1 cellular context compared by ENCODE assay signal in the genomic region with DNA sequence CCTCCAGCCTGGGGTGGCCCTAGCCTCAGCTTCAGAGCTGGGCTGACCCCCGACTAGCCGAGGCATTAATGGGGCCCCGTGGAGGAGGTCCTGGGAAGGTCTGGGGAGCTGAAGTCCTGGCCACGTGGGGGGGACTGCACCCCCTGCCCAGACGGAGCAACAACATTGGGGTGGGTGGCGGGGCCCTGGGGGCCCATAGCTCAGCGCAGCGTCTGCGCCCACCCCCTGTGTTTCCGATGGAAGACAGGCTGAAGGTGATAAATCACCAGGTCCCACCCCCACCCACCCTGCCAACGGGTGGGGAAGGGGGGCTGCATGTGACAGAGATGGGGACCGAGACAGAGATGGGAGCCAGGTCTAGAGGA.
TF ChIP-seq lines count a peak whose summit lies in the region.

No MANE protein-coding gene starts in this region.

TF ChIP-seq in SK-N-SH treated with all-trans-retinoic acid at 6 μM for 48 hours, 23 proteins besides CTCF, POLR2A, EP300 and RAD21 (continued from another document):
- TF ChIP-seq, protein P1, sequence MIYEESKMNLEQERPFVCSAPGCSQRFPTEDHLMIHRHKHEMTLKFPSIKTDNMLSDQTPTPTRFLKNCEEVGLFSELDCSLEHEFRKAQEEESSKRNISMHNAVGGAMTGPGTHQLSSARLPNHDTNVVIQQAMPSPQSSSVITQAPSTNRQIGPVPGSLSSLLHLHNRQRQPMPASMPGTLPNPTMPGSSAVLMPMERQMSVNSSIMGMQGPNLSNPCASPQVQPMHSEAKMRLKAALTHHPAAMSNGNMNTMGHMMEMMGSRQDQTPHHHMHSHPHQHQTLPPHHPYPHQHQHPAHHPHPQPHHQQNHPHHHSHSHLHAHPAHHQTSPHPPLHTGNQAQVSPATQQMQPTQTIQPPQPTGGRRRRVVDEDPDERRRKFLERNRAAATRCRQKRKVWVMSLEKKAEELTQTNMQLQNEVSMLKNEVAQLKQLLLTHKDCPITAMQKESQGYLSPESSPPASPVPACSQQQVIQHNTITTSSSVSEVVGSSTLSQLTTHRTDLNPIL (CRISPR knock-in tag; IDR thresholded peaks at IDR 0.05; ENCODE audit: low read depth), result no peak
- TF ChIP-seq, protein P2, sequence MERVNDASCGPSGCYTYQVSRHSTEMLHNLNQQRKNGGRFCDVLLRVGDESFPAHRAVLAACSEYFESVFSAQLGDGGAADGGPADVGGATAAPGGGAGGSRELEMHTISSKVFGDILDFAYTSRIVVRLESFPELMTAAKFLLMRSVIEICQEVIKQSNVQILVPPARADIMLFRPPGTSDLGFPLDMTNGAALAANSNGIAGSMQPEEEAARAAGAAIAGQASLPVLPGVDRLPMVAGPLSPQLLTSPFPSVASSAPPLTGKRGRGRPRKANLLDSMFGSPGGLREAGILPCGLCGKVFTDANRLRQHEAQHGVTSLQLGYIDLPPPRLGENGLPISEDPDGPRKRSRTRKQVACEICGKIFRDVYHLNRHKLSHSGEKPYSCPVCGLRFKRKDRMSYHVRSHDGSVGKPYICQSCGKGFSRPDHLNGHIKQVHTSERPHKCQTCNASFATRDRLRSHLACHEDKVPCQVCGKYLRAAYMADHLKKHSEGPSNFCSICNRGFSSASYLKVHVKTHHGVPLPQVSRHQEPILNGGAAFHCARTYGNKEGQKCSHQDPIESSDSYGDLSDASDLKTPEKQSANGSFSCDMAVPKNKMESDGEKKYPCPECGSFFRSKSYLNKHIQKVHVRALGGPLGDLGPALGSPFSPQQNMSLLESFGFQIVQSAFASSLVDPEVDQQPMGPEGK (CRISPR knock-in tag; IDR thresholded peaks at IDR 0.05; ENCODE audit: borderline replicate concordance), result no peak
